12 cellular contexts compared by ENCODE assay signal in genomic region chr10:124600051-124600880, GRCh38.
"Had no signal": no experiment of that assay in that cellular context is flagged by ENCODE, and none has a peak within 500 bp of the region (broad histone marks: within the 10 kb centered on the region; RNA-seq: fewer than 3 reads in every experiment).

No MANE protein-coding gene starts in this region.

- H3K9ac ChIP-seq: parathyroid adenoma had no signal

- DNase-seq: activated effector memory CD4-positive, alpha-beta T cell treated with Interleukin-2 at 50 U/mL for 16 hours; activated T-cell treated with anti-CD3 and anti-CD28 coated beads, Interleukin-2, amount 50 U/mL, for 24 hours; brain microvascular endothelial cell; esophagus squamous epithelium; foreskin fibroblast; immature natural killer cell; retina; upper lobe of left lung had no signal

- H3K4me1 ChIP-seq: upper lobe of left lung had no signal

- H3K27ac ChIP-seq: brain microvascular endothelial cell, esophagus squamous epithelium, parathyroid adenoma, skin epidermis, upper lobe of left lung had no signal

- H3K9me3 ChIP-seq: esophagus squamous epithelium, upper lobe of left lung had no signal

- H3K27me3 ChIP-seq: brain microvascular endothelial cell, esophagus squamous epithelium, upper lobe of left lung had no signal

- H3K4me3 ChIP-seq: esophagus squamous epithelium, skin epidermis, upper lobe of left lung had no signal

- H3K36me3 ChIP-seq: brain microvascular endothelial cell, esophagus squamous epithelium, upper lobe of left lung had no signal

- ATAC-seq: activated CD4-positive, CD25-positive, alpha-beta regulatory T cell treated with anti-CD3 and anti-CD28 coated beads, Interleukin-2, amount 50 U/mL, for 24 hours; left colon had no signal
